In the genomic region with DNA sequence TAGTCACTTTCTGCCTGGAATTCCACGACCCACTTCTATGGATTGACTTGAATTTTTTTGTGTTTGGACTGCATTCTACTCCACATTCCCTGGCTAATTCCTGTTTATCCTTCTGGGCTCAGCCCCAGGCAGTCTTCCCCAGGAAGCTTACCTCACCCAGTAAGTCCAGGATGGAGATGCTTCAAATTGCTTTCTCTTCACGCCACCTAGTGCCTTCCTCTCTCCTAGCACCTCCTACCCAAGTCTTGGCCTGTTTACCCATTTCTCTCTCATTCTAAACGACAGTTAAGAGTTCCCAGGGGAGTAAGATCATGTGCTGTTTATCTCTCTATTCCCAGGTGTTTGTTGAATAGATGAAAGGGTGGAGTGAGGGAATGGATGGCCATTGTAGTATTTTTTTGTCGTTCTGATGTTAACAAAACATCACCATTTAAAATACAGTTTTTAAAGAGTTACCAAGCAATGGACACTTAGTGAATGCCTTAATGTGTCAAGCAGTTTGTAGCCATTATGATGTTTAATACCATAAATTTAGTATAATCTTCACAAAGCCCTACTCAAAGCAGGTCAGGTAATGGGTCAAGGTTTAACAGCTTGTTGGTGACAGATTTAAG, we compare ENCODE assay signal across 8 cellular contexts.
DNase-seq lines count a peak whose midpoint lies in the region; ATAC-seq lines count a peak whose summit lies in the region.

No MANE protein-coding gene starts in this region.

- H3K27ac ChIP-seq in BLaER1 = peak overlapping the region; percentile 64

- peaks cover 45% of the 10 kb centered on the region for H3K4me1 ChIP-seq in BLaER1

- H3K27me3 Mint-ChIP-seq in activated CD4-positive, alpha-beta memory T cell treated with anti-CD3 and anti-CD28 coated beads for 36 hours = no peaks in the 10 kb centered on the region

- ATAC-seq in GM18519 (IDR thresholded peaks at IDR 0.05; ENCODE audit: low FRiP score, unreplicated experiment) (peak; percentile 64), HG03135 (IDR thresholded peaks at IDR 0.05; ENCODE audit: unreplicated experiment) (peak; percentile 59), Right ventricle myocardium superior (ENCODE audit: poor library complexity) (peak; percentile 71)

- intact Hi-C loops in activated CD4-positive, alpha-beta memory T cell treated with anti-CD3 and anti-CD28 coated beads for 36 hours (cut with micrococcal nuclease) = loop anchor here (1.0 to 5.0 kb wide), 2 partner anchors 52 to 104 kb away; no protein-coding TSS in a partner anchor
- intact Hi-C loops in Right ventricle myocardium superior (cut with DNase I) = loop anchor here (10.0 kb wide), 1 partner anchor 214 kb away; no protein-coding TSS in a partner anchor

- POLR2A ChIA-PET in activated CD4-positive, alpha-beta memory T cell treated with anti-CD3 and anti-CD28 coated beads for 36 hours (lab: Charles Lee) = interaction anchor here (0.8 kb wide), 1 partner anchor 11 kb away, joined by 3 read pairs; no protein-coding TSS in a partner anchor

- no peaks in the 10 kb centered on the region for H3K36me3 ChIP-seq in BLaER1

- CTCF ChIA-PET in activated CD4-positive, alpha-beta memory T cell treated with anti-CD3 and anti-CD28 coated beads for 36 hours (lab: Charles Lee) = interaction anchor here (0.5 to 9.9 kb wide), 14 partner anchors 9 to 212 kb away, joined by 3 to 72 read pairs (median 4); no protein-coding TSS in a partner anchor

- H3K9me3 ChIP-seq in BLaER1 = no peaks in the 10 kb centered on the region

- H3K27me3 ChIP-seq in BLaER1 = no peaks in the 10 kb centered on the region

- no peaks in the 10 kb centered on the region for H3K9me3 Mint-ChIP-seq in activated CD4-positive, alpha-beta memory T cell treated with anti-CD3 and anti-CD28 coated beads for 36 hours

- H3K4me3 Mint-ChIP-seq in activated CD4-positive, alpha-beta memory T cell treated with anti-CD3 and anti-CD28 coated beads for 36 hours = peak overlapping the region; percentile 38

- H3K36me3 Mint-ChIP-seq in activated CD4-positive, alpha-beta memory T cell treated with anti-CD3 and anti-CD28 coated beads for 36 hours = no peaks in the 10 kb centered on the region

- H3K27ac Mint-ChIP-seq in activated CD4-positive, alpha-beta memory T cell treated with anti-CD3 and anti-CD28 coated beads for 36 hours = peak overlapping the region; percentile 67

- DNase-seq in NCI-H345 treated with DMSO at 0.1 percent for 48 hours (lab: John Stamatoyannopoulos, UW; ENCODE audit: unreplicated experiment) (peak; percentile 74), Right ventricle myocardium superior (no peak), retina (peak; percentile 46)
- peak; percentile 30 for DNase-seq in activated CD4-positive, alpha-beta memory T cell treated with anti-CD3 and anti-CD28 coated beads for 36 hours
- DNase-seq in stimulated activated CD4-positive, alpha-beta T cell treated with anti-CD3 and anti-CD28 coated beads, Interleukin-1b, Interleukin-23, amount 100 ng/mL, for 48 hours = no peak

- no peak overlapping the region for H3K9ac ChIP-seq in BLaER1

- H3K4me1 Mint-ChIP-seq in activated CD4-positive, alpha-beta memory T cell treated with anti-CD3 and anti-CD28 coated beads for 36 hours (ENCODE audit: low read depth) = peaks cover 25% of the 10 kb centered on the region

- no peaks in the 10 kb centered on the region for H4K20me1 ChIP-seq in BLaER1

- H3K4me2 ChIP-seq in BLaER1 = peak overlapping the region; percentile 60

- H3K4me3 ChIP-seq in BLaER1 = no peak overlapping the region

Comparison
In these comparisons a context has a peak if more than half of its experiments do, and no peak if none do; other contexts are left out.
1. DNase-seq: peak in NCI-H345 treated with DMSO at 0.1 percent for 48 hours (single experiment), activated CD4-positive, alpha-beta memory T cell treated with anti-CD3 and anti-CD28 coated beads for 36 hours (single experiment) and retina (single experiment); none in Right ventricle myocardium superior (single experiment) and stimulated activated CD4-positive, alpha-beta T cell treated with anti-CD3 and anti-CD28 coated beads, Interleukin-1b, Interleukin-23, amount 100 ng/mL, for 48 hours (single experiment).
2. Peak in every context shown above with its lines, with median percentiles within 50 percentile points of each other: ATAC-seq.